In genomic region chr2:137336067-137336466, GRCh38 we compare ENCODE assay signal across 2 cellular contexts.
TF ChIP-seq lines count a peak whose summit lies in the region.

No MANE protein-coding gene starts in this region.

TF ChIP-seq in IMR-90, 13 proteins besides CTCF, POLR2A, EP300 and RAD21 (continued from another document):
- TF ChIP-seq MAFK (IDR thresholded peaks at IDR 0.05; ENCODE audit: low read depth, low read length): peak; percentile 83
- TF ChIP-seq MXI1 (IDR thresholded peaks at IDR 0.05; ENCODE audit: borderline replicate concordance, low read depth, low read length): no peak

TF ChIP-seq in K562, 482 proteins besides CTCF, POLR2A, EP300 and RAD21:
- TF ChIP-seq, protein P1, sequence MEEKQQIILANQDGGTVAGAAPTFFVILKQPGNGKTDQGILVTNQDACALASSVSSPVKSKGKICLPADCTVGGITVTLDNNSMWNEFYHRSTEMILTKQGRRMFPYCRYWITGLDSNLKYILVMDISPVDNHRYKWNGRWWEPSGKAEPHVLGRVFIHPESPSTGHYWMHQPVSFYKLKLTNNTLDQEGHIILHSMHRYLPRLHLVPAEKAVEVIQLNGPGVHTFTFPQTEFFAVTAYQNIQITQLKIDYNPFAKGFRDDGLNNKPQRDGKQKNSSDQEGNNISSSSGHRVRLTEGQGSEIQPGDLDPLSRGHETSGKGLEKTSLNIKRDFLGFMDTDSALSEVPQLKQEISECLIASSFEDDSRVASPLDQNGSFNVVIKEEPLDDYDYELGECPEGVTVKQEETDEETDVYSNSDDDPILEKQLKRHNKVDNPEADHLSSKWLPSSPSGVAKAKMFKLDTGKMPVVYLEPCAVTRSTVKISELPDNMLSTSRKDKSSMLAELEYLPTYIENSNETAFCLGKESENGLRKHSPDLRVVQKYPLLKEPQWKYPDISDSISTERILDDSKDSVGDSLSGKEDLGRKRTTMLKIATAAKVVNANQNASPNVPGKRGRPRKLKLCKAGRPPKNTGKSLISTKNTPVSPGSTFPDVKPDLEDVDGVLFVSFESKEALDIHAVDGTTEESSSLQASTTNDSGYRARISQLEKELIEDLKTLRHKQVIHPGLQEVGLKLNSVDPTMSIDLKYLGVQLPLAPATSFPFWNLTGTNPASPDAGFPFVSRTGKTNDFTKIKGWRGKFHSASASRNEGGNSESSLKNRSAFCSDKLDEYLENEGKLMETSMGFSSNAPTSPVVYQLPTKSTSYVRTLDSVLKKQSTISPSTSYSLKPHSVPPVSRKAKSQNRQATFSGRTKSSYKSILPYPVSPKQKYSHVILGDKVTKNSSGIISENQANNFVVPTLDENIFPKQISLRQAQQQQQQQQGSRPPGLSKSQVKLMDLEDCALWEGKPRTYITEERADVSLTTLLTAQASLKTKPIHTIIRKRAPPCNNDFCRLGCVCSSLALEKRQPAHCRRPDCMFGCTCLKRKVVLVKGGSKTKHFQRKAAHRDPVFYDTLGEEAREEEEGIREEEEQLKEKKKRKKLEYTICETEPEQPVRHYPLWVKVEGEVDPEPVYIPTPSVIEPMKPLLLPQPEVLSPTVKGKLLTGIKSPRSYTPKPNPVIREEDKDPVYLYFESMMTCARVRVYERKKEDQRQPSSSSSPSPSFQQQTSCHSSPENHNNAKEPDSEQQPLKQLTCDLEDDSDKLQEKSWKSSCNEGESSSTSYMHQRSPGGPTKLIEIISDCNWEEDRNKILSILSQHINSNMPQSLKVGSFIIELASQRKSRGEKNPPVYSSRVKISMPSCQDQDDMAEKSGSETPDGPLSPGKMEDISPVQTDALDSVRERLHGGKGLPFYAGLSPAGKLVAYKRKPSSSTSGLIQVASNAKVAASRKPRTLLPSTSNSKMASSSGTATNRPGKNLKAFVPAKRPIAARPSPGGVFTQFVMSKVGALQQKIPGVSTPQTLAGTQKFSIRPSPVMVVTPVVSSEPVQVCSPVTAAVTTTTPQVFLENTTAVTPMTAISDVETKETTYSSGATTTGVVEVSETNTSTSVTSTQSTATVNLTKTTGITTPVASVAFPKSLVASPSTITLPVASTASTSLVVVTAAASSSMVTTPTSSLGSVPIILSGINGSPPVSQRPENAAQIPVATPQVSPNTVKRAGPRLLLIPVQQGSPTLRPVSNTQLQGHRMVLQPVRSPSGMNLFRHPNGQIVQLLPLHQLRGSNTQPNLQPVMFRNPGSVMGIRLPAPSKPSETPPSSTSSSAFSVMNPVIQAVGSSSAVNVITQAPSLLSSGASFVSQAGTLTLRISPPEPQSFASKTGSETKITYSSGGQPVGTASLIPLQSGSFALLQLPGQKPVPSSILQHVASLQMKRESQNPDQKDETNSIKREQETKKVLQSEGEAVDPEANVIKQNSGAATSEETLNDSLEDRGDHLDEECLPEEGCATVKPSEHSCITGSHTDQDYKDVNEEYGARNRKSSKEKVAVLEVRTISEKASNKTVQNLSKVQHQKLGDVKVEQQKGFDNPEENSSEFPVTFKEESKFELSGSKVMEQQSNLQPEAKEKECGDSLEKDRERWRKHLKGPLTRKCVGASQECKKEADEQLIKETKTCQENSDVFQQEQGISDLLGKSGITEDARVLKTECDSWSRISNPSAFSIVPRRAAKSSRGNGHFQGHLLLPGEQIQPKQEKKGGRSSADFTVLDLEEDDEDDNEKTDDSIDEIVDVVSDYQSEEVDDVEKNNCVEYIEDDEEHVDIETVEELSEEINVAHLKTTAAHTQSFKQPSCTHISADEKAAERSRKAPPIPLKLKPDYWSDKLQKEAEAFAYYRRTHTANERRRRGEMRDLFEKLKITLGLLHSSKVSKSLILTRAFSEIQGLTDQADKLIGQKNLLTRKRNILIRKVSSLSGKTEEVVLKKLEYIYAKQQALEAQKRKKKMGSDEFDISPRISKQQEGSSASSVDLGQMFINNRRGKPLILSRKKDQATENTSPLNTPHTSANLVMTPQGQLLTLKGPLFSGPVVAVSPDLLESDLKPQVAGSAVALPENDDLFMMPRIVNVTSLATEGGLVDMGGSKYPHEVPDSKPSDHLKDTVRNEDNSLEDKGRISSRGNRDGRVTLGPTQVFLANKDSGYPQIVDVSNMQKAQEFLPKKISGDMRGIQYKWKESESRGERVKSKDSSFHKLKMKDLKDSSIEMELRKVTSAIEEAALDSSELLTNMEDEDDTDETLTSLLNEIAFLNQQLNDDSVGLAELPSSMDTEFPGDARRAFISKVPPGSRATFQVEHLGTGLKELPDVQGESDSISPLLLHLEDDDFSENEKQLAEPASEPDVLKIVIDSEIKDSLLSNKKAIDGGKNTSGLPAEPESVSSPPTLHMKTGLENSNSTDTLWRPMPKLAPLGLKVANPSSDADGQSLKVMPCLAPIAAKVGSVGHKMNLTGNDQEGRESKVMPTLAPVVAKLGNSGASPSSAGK (IDR thresholded peaks at IDR 0.05): no peak
- TF ChIP-seq ZNF785 (CRISPR knock-in tag; IDR thresholded peaks at IDR 0.05) (no peak), MAFG (tag; conservative IDR thresholded peaks at IDR 0.05) (peak; percentile 51), ZNF707 (CRISPR knock-in tag; conservative IDR thresholded peaks at IDR 0.05) (no peak), PHB2 (IDR thresholded peaks at IDR 0.05; ENCODE audit: low read depth) (no peak), ZNF124 (CRISPR knock-in tag; IDR thresholded peaks at IDR 0.05) (no peak), ZNF134 (CRISPR knock-in tag; conservative IDR thresholded peaks at IDR 0.05) (no peak), MAFF (IDR thresholded peaks at IDR 0.05; ENCODE audit: low read length) (peak; percentile 39; the same call in 1 of the 2 replicates), ZNF41 (CRISPR knock-in tag; conservative IDR thresholded peaks at IDR 0.05) (no peak), DMBX1 (CRISPR knock-in tag; IDR thresholded peaks at IDR 0.05; ENCODE audit: borderline replicate concordance) (no peak), MTA2 (IDR thresholded peaks at IDR 0.05; ENCODE audit: low read depth) (no peak), C11orf30 (IDR thresholded peaks at IDR 0.05; ENCODE audit: low read depth) (peak; percentile 28; the same call in 1 of the 2 replicates), PURB (CRISPR knock-in tag; IDR thresholded peaks at IDR 0.05; ENCODE audit: low read depth) (no peak), NCOA2 (IDR thresholded peaks at IDR 0.05; ENCODE audit: partially characterized antibody in 2 of 2) (no peak), ESRRA (IDR thresholded peaks at IDR 0.05; ENCODE audit: borderline replicate concordance, low read depth) (no peak), NFE2L1 (tag; IDR thresholded peaks at IDR 0.05; ENCODE audit: borderline replicate concordance, low read depth) (no peak), ARNT (IDR thresholded peaks at IDR 0.05) (no peak), MAFK (IDR thresholded peaks at IDR 0.05; ENCODE audit: low read length) (peak; percentile 41; the same call in 1 of the 2 replicates), CBX8 (IDR thresholded peaks at IDR 0.05; ENCODE audit: borderline replicate concordance, extremely low read depth, low read depth, low read length, poor library complexity, severe bottlenecking) (no peak), SPI1 (IDR thresholded peaks at IDR 0.05; ENCODE audit: borderline replicate concordance, low read depth, low read length) (no peak), HDAC8 (tag; IDR thresholded peaks at IDR 0.05) (no peak), FOS (IDR thresholded peaks at IDR 0.05; ENCODE audit: extremely low read depth, insufficient read length) (no peak), ZNF316 (IDR thresholded peaks at IDR 0.05) (peak; percentile 57; the same call in 1 of the 2 replicates), TCF3 (CRISPR knock-in tag; IDR thresholded peaks at IDR 0.05) (no peak), ZNF224 (CRISPR knock-in tag; IDR thresholded peaks at IDR 0.05) (no peak), HES1 (IDR thresholded peaks at IDR 0.05; ENCODE audit: low read depth) (no peak), NR2F6 (CRISPR knock-in tag; IDR thresholded peaks at IDR 0.05) (no peak), HNRNPH1 (optimal IDR thresholded peaks at IDR 0.05; ENCODE audit: low read depth, low read length) (no peak), SMAD4 (CRISPR knock-in tag; conservative IDR thresholded peaks at IDR 0.05) (no peak), FUS (optimal IDR thresholded peaks at IDR 0.05; ENCODE audit: low read depth, low read length) (no peak), MTA3 (IDR thresholded peaks at IDR 0.05; ENCODE audit: borderline replicate concordance) (no peak), CCNT2 (IDR thresholded peaks at IDR 0.05; ENCODE audit: borderline replicate concordance, extremely low read depth, insufficient read length, low read depth, low read length) (no peak)
